In genomic region chr13:63517376-63517775, GRCh38 we compare ENCODE assay signal across 20 cellular contexts.
DNase-seq lines count a peak whose midpoint lies in the region; ATAC-seq, FAIRE-seq and TF ChIP-seq lines count a peak whose summit lies in the region.
"Had no signal": no experiment of that assay in that cellular context is flagged by ENCODE, and none has a peak within 500 bp of the region (broad histone marks: within the 10 kb centered on the region; RNA-seq: fewer than 3 reads in every experiment).

No MANE protein-coding gene starts in this region.

- H2AFZ ChIP-seq in neural cell (ENCODE audit: low read depth, low read length): no peak overlapping the region
- H2AFZ ChIP-seq: GM23338 had no signal

- TF ChIP-seq EP300 in neural cell (conservative IDR thresholded peaks at IDR 0.05; ENCODE audit: poor library complexity, severe bottlenecking): peak; percentile 75

- TF ChIP-seq CTCF in neural cell (IDR thresholded peaks at IDR 0.05; ENCODE audit: poor library complexity, severe bottlenecking): no peak
- no peak for TF ChIP-seq CTCF in type B pancreatic cell (conservative IDR thresholded peaks at IDR 0.05)

- H3F3A ChIP-seq in neural cell (ENCODE audit: insufficient read depth, low read length, poor library complexity, severe bottlenecking): no peaks in the 10 kb centered on the region

- H3K27ac Mint-ChIP-seq in type B pancreatic cell (no peak overlapping the region), T-cell (no peak overlapping the region)
- H3K27ac Mint-ChIP-seq in activated T-cell treated with anti-CD3 and anti-CD28 coated beads, Interleukin-2, amount 50 U/mL, for 24 hours: no peak overlapping the region
- H3K27ac Mint-ChIP-seq: CD4-positive, CD25-positive, alpha-beta regulatory T cell; GM23338; WTC11 had no signal

- no peaks in the 10 kb centered on the region for H3K79me2 ChIP-seq in neural cell (replicated peaks; ENCODE audit: insufficient read depth, low read length)

- H3K9me3 Mint-ChIP-seq in type B pancreatic cell (peaks cover 5% of the 10 kb centered on the region), T-cell (peaks cover 6 to 23% (median 8%) of the 10 kb centered on the region in 3 donors)
- peaks cover 9% of the 10 kb centered on the region for H3K9me3 Mint-ChIP-seq in activated T-cell treated with anti-CD3 and anti-CD28 coated beads, Interleukin-2, amount 50 U/mL, for 24 hours
- H3K9me3 Mint-ChIP-seq: GM23338, WTC11 had no signal

- H3K4me3 ChIP-seq in adipocyte (ENCODE audit: low read length) (no peak overlapping the region), neural cell (ENCODE audit: low read length) (no peak overlapping the region)
- H3K4me3 ChIP-seq: ascending aorta, GM12878, GM23338, mucosa of descending colon, tibial artery had no signal

- H3K4me1 Mint-ChIP-seq in type B pancreatic cell (ENCODE audit: unreplicated experiment) (peaks cover 4% of the 10 kb centered on the region), T-cell (no peaks in the 10 kb centered on the region)
- no peaks in the 10 kb centered on the region for H3K4me1 Mint-ChIP-seq in activated T-cell treated with anti-CD3 and anti-CD28 coated beads, Interleukin-2, amount 50 U/mL, for 24 hours (ENCODE audit: low read depth)
- H3K4me1 Mint-ChIP-seq: CD4-positive, CD25-positive, alpha-beta regulatory T cell; GM23338; WTC11 had no signal

- CTCF ChIA-PET in T-cell (lab: Charles Lee): no interaction called here

- TF ChIP-seq POLR2A in H54 (IDR thresholded peaks at IDR 0.05; ENCODE audit: low read depth, low read length): no peak

- H3K4me1 ChIP-seq in adipocyte (ENCODE audit: control insufficient read depth, insufficient read depth, low read length): no peaks in the 10 kb centered on the region
- H3K4me1 ChIP-seq: ascending aorta, tibial artery had no signal

- FAIRE-seq in H54 (lab: Jason Lieb, UNC): peak; percentile 84
- FAIRE-seq: GM12878, RCC 7860 had no signal

- H3K4me3 Mint-ChIP-seq in type B pancreatic cell: no peak overlapping the region
- no peak overlapping the region for H3K4me3 Mint-ChIP-seq in activated T-cell treated with anti-CD3 and anti-CD28 coated beads, Interleukin-2, amount 50 U/mL, for 24 hours
- H3K4me3 Mint-ChIP-seq in T-cell: no peak overlapping the region
- H3K4me3 Mint-ChIP-seq: CD4-positive, CD25-positive, alpha-beta regulatory T cell; GM23338; WTC11 had no signal

- no peak for TF ChIP-seq RAD21 in neural cell (conservative IDR thresholded peaks at IDR 0.05)

- POLR2A ChIA-PET in T-cell (lab: Charles Lee): no interaction called here

- no peaks in the 10 kb centered on the region for H3K36me3 Mint-ChIP-seq in type B pancreatic cell
- no peaks in the 10 kb centered on the region for H3K36me3 Mint-ChIP-seq in activated T-cell treated with anti-CD3 and anti-CD28 coated beads, Interleukin-2, amount 50 U/mL, for 24 hours (ENCODE audit: low read depth)
- H3K36me3 Mint-ChIP-seq in T-cell: no peaks in the 10 kb centered on the region
- H3K36me3 Mint-ChIP-seq: CD4-positive, CD25-positive, alpha-beta regulatory T cell; WTC11 had no signal

- H3K9me2 ChIP-seq in neural cell (ENCODE audit: insufficient read depth, low read length): no peaks in the 10 kb centered on the region

- DNase-seq in H54 (ENCODE audit: insufficient read length, low spot score) (no peak), NCI-H2081 (lab: John Stamatoyannopoulos, UW) (peak; percentile 44 to 80), adipocyte (ENCODE audit: low read depth) (peak; percentile 53), type B pancreatic cell (ENCODE audit: extremely low spot score, unreplicated experiment) (no peak), T-helper 2 cell (no peak), T-cell (no peak)
- no peak for DNase-seq in activated T-cell treated with anti-CD3 and anti-CD28 coated beads, Interleukin-2, amount 50 U/mL, for 24 hours
- DNase-seq: activated gamma-delta T cell; CD4-positive, CD25-positive, alpha-beta regulatory T cell; mucosa of descending colon; NCI-H1694; nucleus accumbens; stimulated activated CD4-positive, alpha-beta T cell treated with anti-CD3 and anti-CD28 coated beads, Interleukin-4, amount 100 ng/mL, for 4 hours; tibial artery had no signal

- H3K27ac ChIP-seq in neural cell (ENCODE audit: low read length): no peak overlapping the region
- H3K27ac ChIP-seq: ascending aorta, tibial artery had no signal

- H3K36me3 ChIP-seq in adipocyte (ENCODE audit: control insufficient read depth, insufficient read depth, low read length, severe bottlenecking) (no peaks in the 10 kb centered on the region), neural cell (ENCODE audit: insufficient read depth, low read length) (no peaks in the 10 kb centered on the region)
- H3K36me3 ChIP-seq: ascending aorta, tibial artery had no signal

- no peaks in the 10 kb centered on the region for H3K27me3 Mint-ChIP-seq in type B pancreatic cell
- H3K27me3 Mint-ChIP-seq in activated T-cell treated with anti-CD3 and anti-CD28 coated beads, Interleukin-2, amount 50 U/mL, for 24 hours: no peaks in the 10 kb centered on the region
- no peaks in the 10 kb centered on the region for H3K27me3 Mint-ChIP-seq in T-cell
- H3K27me3 Mint-ChIP-seq: CD4-positive, CD25-positive, alpha-beta regulatory T cell had no signal

- H3K4me2 ChIP-seq in neural cell (ENCODE audit: low read length): no peak overlapping the region
- H3K4me2 ChIP-seq: GM23338 had no signal

- H3K9ac ChIP-seq in adipocyte (ENCODE audit: low read length): no peak overlapping the region
- no peak overlapping the region for H3K9ac ChIP-seq in neural cell (ENCODE audit: low read length)

- H4K20me1 ChIP-seq in neural cell (ENCODE audit: insufficient read depth): no peaks in the 10 kb centered on the region

- H3K9me3 ChIP-seq in adipocyte (ENCODE audit: control insufficient read depth, low read length): no peaks in the 10 kb centered on the region
- H3K9me3 ChIP-seq in neural cell (ENCODE audit: low read length): no peaks in the 10 kb centered on the region
- H3K9me3 ChIP-seq: ascending aorta, tibial artery had no signal

- H3K27me3 ChIP-seq in adipocyte (replicated peaks; ENCODE audit: control insufficient read depth, insufficient read depth, low read length) (no peaks in the 10 kb centered on the region), neural cell (ENCODE audit: insufficient read depth, low read depth, low read length) (no peaks in the 10 kb centered on the region)
- H3K27me3 ChIP-seq: ascending aorta, tibial artery had no signal

- no peak for ATAC-seq in T-cell (replicated peaks in 1 of 4)
- ATAC-seq: GM12878, GM23338, mucosa of descending colon, WTC11 had no signal

TF ChIP-seq in neural cell, 6 proteins besides CTCF, POLR2A, EP300 and RAD21:
- peak; percentile 70 for TF ChIP-seq REST (IDR thresholded peaks at IDR 0.05; ENCODE audit: borderline replicate concordance)
- no peak for TF ChIP-seq EZH2 (IDR thresholded peaks at IDR 0.05; ENCODE audit: borderline replicate concordance, insufficient read depth, low read length, poor library complexity, severe bottlenecking)
- peak; percentile 97 for TF ChIP-seq POLR2AphosphoS5 (IDR thresholded peaks at IDR 0.05)
- TF ChIP-seq MXI1 (conservative IDR thresholded peaks at IDR 0.05; ENCODE audit: poor library complexity, severe bottlenecking): no peak

Comparison
In these comparisons a context has a peak if more than half of its experiments do, and no peak if none do; other contexts are left out.
1. DNase-seq: peak in NCI-H2081 (2 of 2) and adipocyte (single experiment); none in H54 (single experiment), type B pancreatic cell (single experiment), T-helper 2 cell (0 of 5), activated T-cell treated with anti-CD3 and anti-CD28 coated beads, Interleukin-2, amount 50 U/mL, for 24 hours (single experiment) and T-cell (0 of 34).